In genomic region chr19:38975214-38975860, GRCh38 we compare ENCODE assay signal across 1 cellular context.
TF ChIP-seq lines count a peak whose summit lies in the region.

TSS of gene FBXO17 (minus strand) at chr19:38975742. CDS start at chr19:38950319, 25,423 bp downstream.

TF ChIP-seq in H1, 55 proteins besides CTCF, POLR2A, EP300 and RAD21 (continued from another document):
- no peak for TF ChIP-seq CHD2 (IDR thresholded peaks at IDR 0.05; ENCODE audit: low read length)
- no peak for TF ChIP-seq TAF7 (optimal IDR thresholded peaks at IDR 0.05; ENCODE audit: borderline replicate concordance, low read depth, low read length)
- peak; percentile 97 for TF ChIP-seq MAX (IDR thresholded peaks at IDR 0.05)
- TF ChIP-seq ZNF274 (IDR thresholded peaks at IDR 0.05; ENCODE audit: borderline replicate concordance, extremely low read depth, low read length) = no peak
- no peak for TF ChIP-seq TCF12 (IDR thresholded peaks at IDR 0.05; ENCODE audit: low read depth, low read length)
- peak; percentile 84 for TF ChIP-seq E2F6 (IDR thresholded peaks at IDR 0.05)
- peak; percentile 38; the same call in 1 of the 2 replicates for TF ChIP-seq EGR1 (IDR thresholded peaks at IDR 0.05; ENCODE audit: borderline replicate concordance, low read depth, low read length)
